23 cellular contexts compared by ENCODE assay signal in genomic region chr15:76912430-76912829, GRCh38.
"Had no signal": no experiment of that assay in that cellular context is flagged by ENCODE, and none has a peak within 500 bp of the region (broad histone marks: within the 10 kb centered on the region; RNA-seq: fewer than 3 reads in every experiment).

No MANE protein-coding gene starts in this region.

- DNase-seq: colonic mucosa; effector CD4-positive, alpha-beta T cell; gastrocnemius medialis; heart right ventricle; hypothalamus; kidney glomerular epithelial cell; left ventricle myocardium inferior; mesenchymal stem cell; midbrain; naive B cell; retina; right lobe of liver; stimulated activated CD4-positive, alpha-beta T cell treated with anti-CD3 and anti-CD28 coated beads, Interleukin-4, amount 100 ng/mL, for 1 hour; stimulated activated CD8-positive, alpha-beta memory T cell treated with anti-CD3 and anti-CD28 coated beads, Interleukin-4, amount 100 ng/mL, for 48 hours; tibial artery had no signal

- H3K9me3 Mint-ChIP-seq: naive B cell; nephron; stimulated activated memory B cell treated with anti-CD40 and anti-IgM and Interleukin-4, amounts not matched to agents 10 μg/mL and 1 μg/mL and 100 μg/mL, for 72 hours; stimulated activated naive CD8-positive, alpha-beta T cell treated with anti-CD3 and anti-CD28 coated beads, Interleukin-15, Interleukin-2, amounts not matched to agents 100 ng/mL and 50 ng/mL, for 24 hours had no signal

- H3K27ac ChIP-seq: colonic mucosa, esophagus muscularis mucosa, gastrocnemius medialis, heart right ventricle, left ventricle myocardium inferior, parathyroid adenoma, prostate gland, right lobe of liver, tibial artery had no signal

- ATAC-seq: gastrocnemius medialis; heart right ventricle; right lobe of liver; stimulated activated memory B cell treated with anti-CD40 and anti-IgM and Interleukin-4, amounts not matched to agents 10 μg/mL and 1 μg/mL and 100 μg/mL, for 72 hours had no signal

- H3K36me3 ChIP-seq: colonic mucosa, esophagus muscularis mucosa, gastrocnemius medialis, heart right ventricle, left ventricle myocardium inferior, prostate gland, right lobe of liver, tibial artery had no signal

- H3K4me3 ChIP-seq: colonic mucosa, esophagus muscularis mucosa, gastrocnemius medialis, heart right ventricle, left ventricle myocardium inferior, lung, prostate gland, right lobe of liver, tibial artery had no signal

- H3K9me3 ChIP-seq: colonic mucosa, esophagus muscularis mucosa, gastrocnemius medialis, heart right ventricle, left ventricle myocardium inferior, prostate gland, right lobe of liver, tibial artery had no signal

- H3K27me3 ChIP-seq: colonic mucosa, gastrocnemius medialis, right lobe of liver had no signal

- FAIRE-seq: islet of Langerhans had no signal

- H3K27ac Mint-ChIP-seq: naive B cell; nephron; stimulated activated memory B cell treated with anti-CD40 and anti-IgM and Interleukin-4, amounts not matched to agents 10 μg/mL and 1 μg/mL and 100 μg/mL, for 72 hours; stimulated activated naive CD8-positive, alpha-beta T cell treated with anti-CD3 and anti-CD28 coated beads, Interleukin-15, Interleukin-2, amounts not matched to agents 100 ng/mL and 50 ng/mL, for 24 hours had no signal

- H3K36me3 Mint-ChIP-seq: naive B cell; stimulated activated memory B cell treated with anti-CD40 and anti-IgM and Interleukin-4, amounts not matched to agents 10 μg/mL and 1 μg/mL and 100 μg/mL, for 72 hours had no signal

- H3K4me3 Mint-ChIP-seq: nephron; stimulated activated memory B cell treated with anti-CD40 and anti-IgM and Interleukin-4, amounts not matched to agents 10 μg/mL and 1 μg/mL and 100 μg/mL, for 72 hours; stimulated activated naive CD8-positive, alpha-beta T cell treated with anti-CD3 and anti-CD28 coated beads, Interleukin-15, Interleukin-2, amounts not matched to agents 100 ng/mL and 50 ng/mL, for 24 hours had no signal

- H3K4me1 ChIP-seq: colonic mucosa, esophagus muscularis mucosa, gastrocnemius medialis, heart right ventricle, left ventricle myocardium inferior, parathyroid adenoma, prostate gland, right lobe of liver, tibial artery had no signal
